In genomic region chr14:95533822-95534221, GRCh38 we compare ENCODE assay signal across 8 cellular contexts. TPM values are rescaled to one million over a fixed set of nuclear protein-coding genes. Genes with fewer than 3 reads are reported as not detected.
DNase-seq lines count a peak whose midpoint lies in the region; ATAC-seq and TF ChIP-seq lines count a peak whose summit lies in the region.

No MANE protein-coding gene starts in this region.

- peak overlapping the region; percentile 50 for H3K27ac Mint-ChIP-seq in Caco-2 (ENCODE audit: unreplicated experiment)
- peak overlapping the region; percentile 85 to 93 for H3K27ac Mint-ChIP-seq in effector memory CD8-positive, alpha-beta T cell

- H3K36me3 ChIP-seq in Caco-2 (ENCODE audit: control insufficient read depth, insufficient read depth, low read length) (no peaks in the 10 kb centered on the region; the same call in 1 of the 2 replicates), OCI-LY1 (ENCODE audit: insufficient read depth, low read length) (peaks cover 23% of the 10 kb centered on the region), neuronal stem cell (replicated peaks in 1 of 2; ENCODE audit: control insufficient read depth in 2 of 2, insufficient read depth in 2 of 2, low read length in 2 of 2) (peaks cover 2 to 40% of the 10 kb centered on the region in 2 donors)

- H2BK120ac ChIP-seq in neuronal stem cell (ENCODE audit: low read depth, low read length): no peak overlapping the region

- H3K18ac ChIP-seq in neuronal stem cell (ENCODE audit: low read length): no peak overlapping the region

- H3K9me3 ChIP-seq in Caco-2 (no peaks in the 10 kb centered on the region), OCI-LY1 (ENCODE audit: low read length) (no peaks in the 10 kb centered on the region), neuronal stem cell (replicated peaks in 1 of 2; ENCODE audit: control insufficient read depth in 2 of 2, insufficient read depth in 1 of 2, low read depth in 1 of 2, low read length in 2 of 2) (no peaks in the 10 kb centered on the region)

- peak overlapping the region; percentile 89 for H3K9ac ChIP-seq in OCI-LY1 (ENCODE audit: low read length)
- H3K9ac ChIP-seq in neuronal stem cell (ENCODE audit: low read depth, low read length, poor library complexity): no peak overlapping the region

- BruUV-seq in Caco-2 (replicated peaks; lab: Mats Ljungman, UMichigan): TSS peak; percentile 66

- no peaks in the 10 kb centered on the region for H3K9me2 ChIP-seq in OCI-LY1 (ENCODE audit: low read depth, low read length)

- TF ChIP-seq CTCF in Caco-2 (IDR thresholded peaks at IDR 0.05; ENCODE audit: insufficient read depth in 1 of 2, low read depth in 1 of 2, low read length in 1 of 2, severe bottlenecking in 1 of 2, unreplicated experiment in 1 of 2) (no peak), OCI-LY1 (IDR thresholded peaks at IDR 0.05; ENCODE audit: low read length) (no peak)

- intact Hi-C loops in Caco-2 (cut with micrococcal nuclease; ENCODE audit: unreplicated experiment): loop anchor here (1.0 to 2.0 kb wide), 2 partner anchors 65 to 92 kb away; no protein-coding TSS in a partner anchor

- CTCF ChIA-PET in Caco-2 (lab: Charles Lee): interaction anchor here (2.4 kb wide), 1 partner anchor 91 kb away, joined by 10 read pairs; no protein-coding TSS in a partner anchor

- in situ Hi-C loops in ACHN (cut with HindIII; ENCODE audit: low pct_ligation_motif_present, low pct_unique_long_range_greater_than_20kb, low sequenced_read_pairs): no loop called here

- WGBS in neuronal stem cell (ENCODE audit: extremely low coverage in 2 of 2, insufficient read length in 2 of 2, insufficient replicate concordance in 1 of 2), 2 donors: no CpG with 5 or more reads among the region's 18 CpGs

- H3K4me3 Mint-ChIP-seq in Caco-2 (ENCODE audit: unreplicated experiment): peak overlapping the region; percentile 87
- H3K4me3 Mint-ChIP-seq in effector memory CD8-positive, alpha-beta T cell: peak overlapping the region; percentile 87 to 91

- no peak overlapping the region for H3K14ac ChIP-seq in neuronal stem cell (ENCODE audit: low read length)

- H3K4ac ChIP-seq in neuronal stem cell (ENCODE audit: low read length): no peak overlapping the region

- no peak overlapping the region for H2AFZ ChIP-seq in OCI-LY1 (ENCODE audit: low read length)
- H2AFZ ChIP-seq in neuronal stem cell (ENCODE audit: low read length): peak overlapping the region; percentile 90

- no peak overlapping the region for H4K8ac ChIP-seq in neuronal stem cell (ENCODE audit: low read depth, low read length)

- H3K4me2 ChIP-seq in OCI-LY1 (ENCODE audit: low read length) (peak overlapping the region; percentile 84), neuronal stem cell (ENCODE audit: insufficient read depth, low read length, poor library complexity, severe bottlenecking) (peak overlapping the region; percentile 76)

- peaks cover 37% of the 10 kb centered on the region for H3K4me1 ChIP-seq in Caco-2
- peaks cover 58% of the 10 kb centered on the region for H3K4me1 ChIP-seq in OCI-LY1 (ENCODE audit: insufficient read depth, low read length, severe bottlenecking)
- H3K4me1 ChIP-seq in neuronal stem cell (ENCODE audit: control insufficient read depth in 2 of 2, insufficient read depth in 1 of 2, low read depth in 1 of 2, low read length in 2 of 2): peaks cover 22 to 33% of the 10 kb centered on the region in 2 donors

- H3K23ac ChIP-seq in neuronal stem cell (ENCODE audit: low read depth, low read length, poor library complexity): no peak overlapping the region

- no peaks in the 10 kb centered on the region for H3K27me3 ChIP-seq in Caco-2 (replicated peaks; ENCODE audit: control insufficient read depth, insufficient read depth, low read length)
- no peaks in the 10 kb centered on the region for H3K27me3 ChIP-seq in OCI-LY1 (ENCODE audit: insufficient read depth, low read length)
- no peaks in the 10 kb centered on the region for H3K27me3 ChIP-seq in neuronal stem cell (ENCODE audit: control insufficient read depth in 3 of 3, insufficient read depth in 3 of 3, low read depth in 1 of 3, low read length in 3 of 3)

- DNase-seq in Caco-2: no peak
- no peak for DNase-seq in effector memory CD8-positive, alpha-beta T cell
- no peak for DNase-seq in neuronal stem cell (ENCODE audit: low spot score)
- DNase-seq in activated gamma-delta T cell (lab: John Stamatoyannopoulos, UW): no peak
- DNase-seq in globus pallidus (ENCODE audit: low spot score): no peak
- DNase-seq in ACHN: no peak
- DNase-seq in DMS79 (lab: John Stamatoyannopoulos, UW): no peak

- no peak overlapping the region for H2BK12ac ChIP-seq in neuronal stem cell (ENCODE audit: low read length)

- no peak overlapping the region for H2BK5ac ChIP-seq in neuronal stem cell (ENCODE audit: low read length)

- peaks cover 12% of the 10 kb centered on the region for H3K79me1 ChIP-seq in neuronal stem cell (ENCODE audit: low read depth, low read length)

- H3K4me3 ChIP-seq in Caco-2 (ENCODE audit: low read depth, low read length) (peak overlapping the region; percentile 76), OCI-LY1 (ENCODE audit: low read depth, low read length, poor library complexity, severe bottlenecking) (peak overlapping the region; percentile 92), neuronal stem cell (ENCODE audit: low read length in 2 of 2) (peak overlapping the region; percentile 78 to 97)

- H3K4me1 Mint-ChIP-seq in Caco-2 (ENCODE audit: low read depth, unreplicated experiment): peaks cover 25% of the 10 kb centered on the region
- H3K4me1 Mint-ChIP-seq in effector memory CD8-positive, alpha-beta T cell (ENCODE audit: low read depth in 2 of 2): peaks cover 38 to 47% of the 10 kb centered on the region in 2 donors

- ATAC-seq in effector memory CD8-positive, alpha-beta T cell (replicated peaks): no peak

- peaks cover 70% of the 10 kb centered on the region for H3K79me2 ChIP-seq in OCI-LY1 (ENCODE audit: insufficient read depth, low read length)

- no peak overlapping the region for H2AK5ac ChIP-seq in neuronal stem cell (ENCODE audit: low read depth, low read length)

- peaks cover 48% of the 10 kb centered on the region for H3K36me3 Mint-ChIP-seq in Caco-2 (ENCODE audit: insufficient read depth, unreplicated experiment)
- peaks cover 16% of the 10 kb centered on the region for H3K36me3 Mint-ChIP-seq in effector memory CD8-positive, alpha-beta T cell (ENCODE audit: insufficient read depth)

- POLR2A ChIA-PET in Caco-2 (lab: Charles Lee): interaction anchor here (1.5 to 2.1 kb wide), 4 partner anchors 10 to 89 kb away, joined by 5 to 18 read pairs (median 7); no protein-coding TSS in a partner anchor

- H3F3A ChIP-seq in OCI-LY1 (ENCODE audit: insufficient read depth, low read length): no peaks in the 10 kb centered on the region

- H3K9me3 Mint-ChIP-seq in Caco-2 (ENCODE audit: unreplicated experiment): no peaks in the 10 kb centered on the region
- no peaks in the 10 kb centered on the region for H3K9me3 Mint-ChIP-seq in effector memory CD8-positive, alpha-beta T cell

- H3K27ac ChIP-seq in OCI-LY1 (ENCODE audit: low read depth, low read length, poor library complexity, severe bottlenecking): peak overlapping the region; percentile 79
- H3K27ac ChIP-seq in neuronal stem cell (replicated peaks; ENCODE audit: low read length): no peak overlapping the region

- H4K20me1 ChIP-seq in OCI-LY1 (ENCODE audit: insufficient read depth, low read length): no peaks in the 10 kb centered on the region

- H2BK15ac ChIP-seq in neuronal stem cell (ENCODE audit: low read length): no peak overlapping the region

- H3K27me3 Mint-ChIP-seq in Caco-2 (ENCODE audit: insufficient read depth, unreplicated experiment): no peaks in the 10 kb centered on the region
- no peaks in the 10 kb centered on the region for H3K27me3 Mint-ChIP-seq in effector memory CD8-positive, alpha-beta T cell

- no peak overlapping the region for H4K91ac ChIP-seq in neuronal stem cell (ENCODE audit: low read depth, low read length, poor library complexity)

RNA-seq across cellular contexts. Expression of gene GLRX5, which starts 1.0 kb away (rescaled TPM):
- 66.2 and 67.8 TPM in 2 replicates for total RNA-seq in Caco-2 (2022)
- 77.4 TPM for polyA plus RNA-seq in neuronal stem cell (2013, experiment 1 of 2)
- 74.7 TPM for polyA plus RNA-seq in neuronal stem cell (2013, experiment 2 of 2)

RNA-seq across cellular contexts. Expression of gene SYNE3, which starts 17.4 kb away (rescaled TPM):
- total RNA-seq in Caco-2 (2022): 19.4 and 21.2 TPM in 2 replicates
- polyA plus RNA-seq in neuronal stem cell (2013, experiment 1 of 2): 0.06 TPM
- 0.07 TPM for polyA plus RNA-seq in neuronal stem cell (2013, experiment 2 of 2)
